1 cellular context compared by ENCODE assay signal in the genomic region with DNA sequence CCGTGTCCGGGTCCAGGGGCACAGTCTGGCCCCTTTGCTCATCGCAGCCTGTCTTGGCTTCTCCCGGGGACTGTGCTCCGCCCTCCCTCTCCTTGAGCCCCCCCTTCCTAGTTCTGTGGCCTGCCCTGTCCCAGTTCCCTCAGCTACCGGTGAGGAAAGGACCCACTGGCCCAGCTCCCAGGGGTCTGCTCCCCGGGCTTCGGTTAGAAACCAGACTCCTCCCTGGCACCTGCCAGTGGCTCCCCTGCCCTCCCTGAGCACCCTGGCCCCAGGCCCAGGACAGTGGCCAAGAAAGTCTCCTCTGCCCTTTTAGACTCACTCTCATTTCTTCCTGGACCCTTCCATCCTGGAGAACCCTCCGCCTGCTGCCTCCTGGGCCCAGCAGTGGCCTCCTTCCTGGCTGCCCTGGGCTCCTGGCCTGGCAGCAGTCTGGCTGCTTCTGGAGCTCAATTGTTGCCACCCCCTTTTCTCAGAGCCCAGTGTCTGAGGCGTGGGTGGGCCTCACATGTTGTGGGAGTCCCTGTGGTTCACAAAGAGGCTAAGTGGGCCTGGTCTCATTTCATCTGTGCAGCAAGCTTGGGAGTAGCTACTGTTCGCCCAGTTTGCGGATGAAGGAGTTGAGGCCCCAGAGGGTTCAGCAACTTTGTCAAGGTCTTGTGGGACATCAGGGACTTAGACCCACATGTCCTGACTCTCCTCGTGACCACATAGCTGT.
TF ChIP-seq lines count a peak whose summit lies in the region.

No MANE protein-coding gene starts in this region.

TF ChIP-seq in IMR-90, 13 proteins besides CTCF, POLR2A, EP300 and RAD21:
- TF ChIP-seq BHLHE40 (IDR thresholded peaks at IDR 0.05; ENCODE audit: low read depth, low read length) (no peak), USF2 (IDR thresholded peaks at IDR 0.05; ENCODE audit: low read depth, low read length) (no peak), ELK1 (IDR thresholded peaks at IDR 0.05; ENCODE audit: borderline replicate concordance, low read depth, low read length) (no peak), MXI1 (IDR thresholded peaks at IDR 0.05; ENCODE audit: borderline replicate concordance, low read depth, low read length) (no peak), NFE2L2 (IDR thresholded peaks at IDR 0.05; ENCODE audit: low read depth, low read length) (no peak)
